In genomic region chr13:35818577-35819165, GRCh38 we compare ENCODE assay signal across 8 cellular contexts.
DNase-seq lines count a peak whose midpoint lies in the region; FAIRE-seq and TF ChIP-seq lines count a peak whose summit lies in the region.

No MANE protein-coding gene starts in this region.

- FAIRE-seq in HTR-8/SVneo (lab: Jason Lieb, UNC), result no peak

- peak; percentile 54 for DNase-seq in DMS53 treated with DMSO at 0.1 percent for 48 hours (lab: John Stamatoyannopoulos, UW; ENCODE audit: unreplicated experiment)
- DNase-seq in HTR-8/SVneo (ENCODE audit: insufficient read length, low spot score), result peak; percentile 17
- DNase-seq in RPMI7951 (ENCODE audit: low read depth), result peak; percentile 27
- peak; percentile 73 for DNase-seq in fibroblast of pulmonary artery (ENCODE audit: low read depth)
- DNase-seq in retinal pigment epithelial cell (ENCODE audit: low read depth), result peak; percentile 10
- no peak for DNase-seq in CD4-positive, alpha-beta memory T cell
- no peak for DNase-seq in kidney glomerular epithelial cell (lab: John Stamatoyannopoulos, UW)
- DNase-seq in GDM1 (lab: John Stamatoyannopoulos, UW), result no peak

- no peaks in the 10 kb centered on the region for H3K27me3 ChIP-seq in CD4-positive, alpha-beta memory T cell (ENCODE audit: insufficient read depth, low read length)

- H3K4me1 Mint-ChIP-seq in CD4-positive, alpha-beta memory T cell, result no peaks in the 10 kb centered on the region

- H3K9me3 Mint-ChIP-seq in CD4-positive, alpha-beta memory T cell, result no peaks in the 10 kb centered on the region

- intact Hi-C loops in CD4-positive, alpha-beta memory T cell (cut with micrococcal nuclease), result no loop called here

- H3K27ac ChIP-seq in CD4-positive, alpha-beta memory T cell (ENCODE audit: low read depth, low read length), result no peak overlapping the region

- no peaks in the 10 kb centered on the region for H3K36me3 ChIP-seq in CD4-positive, alpha-beta memory T cell (ENCODE audit: insufficient read depth, low read length)

- H3K27ac Mint-ChIP-seq in CD4-positive, alpha-beta memory T cell, result no peak overlapping the region

- TF ChIP-seq CTCF in fibroblast of pulmonary artery (IDR thresholded peaks at IDR 0.05; ENCODE audit: low read length, missing control alignments) (peak; percentile 74), retinal pigment epithelial cell (conservative IDR thresholded peaks at IDR 0.05; ENCODE audit: low read depth, low read length) (peak; percentile 66)

- no peak overlapping the region for H3K4me3 Mint-ChIP-seq in CD4-positive, alpha-beta memory T cell

- no peaks in the 10 kb centered on the region for H3K36me3 Mint-ChIP-seq in CD4-positive, alpha-beta memory T cell

- POLR2A ChIA-PET in CD4-positive, alpha-beta memory T cell (lab: Charles Lee; ENCODE audit: partially characterized antibody), result no interaction called here

- H3K4me3 ChIP-seq in fibroblast of pulmonary artery (replicated peaks; ENCODE audit: low read depth, low read length), result no peak overlapping the region
- H3K4me3 ChIP-seq in retinal pigment epithelial cell (ENCODE audit: low read length), result no peak overlapping the region
- no peak overlapping the region for H3K4me3 ChIP-seq in CD4-positive, alpha-beta memory T cell (ENCODE audit: low read length in 2 of 2)

- no peaks in the 10 kb centered on the region for H3K27me3 Mint-ChIP-seq in CD4-positive, alpha-beta memory T cell

- H3K4me1 ChIP-seq in CD4-positive, alpha-beta memory T cell (ENCODE audit: insufficient read depth, low read length), result no peaks in the 10 kb centered on the region

- CTCF ChIA-PET in CD4-positive, alpha-beta memory T cell (lab: Charles Lee; ENCODE audit: partially characterized antibody), result interaction anchor here (0.7 kb wide), 1 partner anchor 34 kb away, joined by 3 read pairs; no protein-coding TSS in a partner anchor

- no peaks in the 10 kb centered on the region for H3K9me3 ChIP-seq in CD4-positive, alpha-beta memory T cell (ENCODE audit: control insufficient read depth in 1 of 2, low read length in 2 of 2)

Comparison
In these comparisons a context has a peak if more than half of its experiments do, and no peak if none do; other contexts are left out.
1. DNase-seq: peak in DMS53 treated with DMSO at 0.1 percent for 48 hours (single experiment), HTR-8/SVneo (single experiment), RPMI7951 (single experiment), fibroblast of pulmonary artery (single experiment) and retinal pigment epithelial cell (single experiment); none in CD4-positive, alpha-beta memory T cell (0 of 5), kidney glomerular epithelial cell (single experiment) and GDM1 (single experiment).